ENCODE assay signal across 11 cellular contexts in genomic region chr5:134086943-134087305, GRCh38. TPM values are rescaled to one million over a fixed set of nuclear protein-coding genes. Genes with fewer than 3 reads are reported as not detected.
DNase-seq lines count a peak whose midpoint lies in the region; ATAC-seq and TF ChIP-seq lines count a peak whose summit lies in the region.
"Had no signal": no experiment of that assay in that cellular context is flagged by ENCODE, and none has a peak within 500 bp of the region (broad histone marks: within the 10 kb centered on the region; RNA-seq: fewer than 3 reads in every experiment).

No MANE protein-coding gene starts in this region.

- TF ChIP-seq CTCF in foreskin keratinocyte (conservative IDR thresholded peaks at IDR 0.05) (no peak), osteoblast (IDR thresholded peaks at IDR 0.05; ENCODE audit: extremely low read depth, low read depth, low read length) (no peak), ovary (IDR thresholded peaks at IDR 0.05) (no peak)

- H3K36me3 Mint-ChIP-seq in IgD-negative memory B cell: no peaks in the 10 kb centered on the region

- H3K27me3 Mint-ChIP-seq in IgD-negative memory B cell: no peaks in the 10 kb centered on the region

- no peaks in the 10 kb centered on the region for H3K4me1 ChIP-seq in foreskin keratinocyte
- peaks cover 15% of the 10 kb centered on the region for H3K4me1 ChIP-seq in osteoblast (ENCODE audit: insufficient read depth, low read length)
- H3K4me1 ChIP-seq in ovary (ENCODE audit: insufficient read depth): no peaks in the 10 kb centered on the region
- H3K4me1 ChIP-seq: thyroid gland had no signal

- no peaks in the 10 kb centered on the region for H3K36me3 ChIP-seq in osteoblast (ENCODE audit: insufficient read depth, low read length)
- no peaks in the 10 kb centered on the region for H3K36me3 ChIP-seq in ovary
- H3K36me3 ChIP-seq: SJSA1, thyroid gland had no signal

- H3K27ac Mint-ChIP-seq in IgD-negative memory B cell: peak overlapping the region in 2 of 3 donors; percentile 18 to 78

- H3K4me3 Mint-ChIP-seq in IgD-negative memory B cell: peak overlapping the region in 1 of 4 donors; percentile 55

- ATAC-seq in foreskin keratinocyte (no peak), GM21526 (IDR thresholded peaks at IDR 0.05; ENCODE audit: low FRiP score, unreplicated experiment) (no peak)
- ATAC-seq: K562 had no signal

- H3K27ac ChIP-seq in foreskin keratinocyte (no peak overlapping the region), osteoblast (ENCODE audit: low read depth, low read length) (no peak overlapping the region), ovary (no peak overlapping the region)
- H3K27ac ChIP-seq: SJSA1, thyroid gland had no signal

- H3K9me3 ChIP-seq in osteoblast (ENCODE audit: low read depth, low read length) (no peaks in the 10 kb centered on the region), ovary (no peaks in the 10 kb centered on the region)
- H3K9me3 ChIP-seq: SJSA1, thyroid gland had no signal

- peak; percentile 84 for DNase-seq in activated CD8-positive, alpha-beta memory T cell treated with anti-CD3 and anti-CD28 coated beads for 24 hours
- peak; percentile 73 for DNase-seq in activated naive CD8-positive, alpha-beta T cell treated with anti-CD3 and anti-CD28 coated beads, Interleukin-2, amount 50 U/mL, for 16 hours (ENCODE audit: low read depth, low spot score)
- DNase-seq in stimulated activated CD4-positive, alpha-beta T cell treated with anti-CD3 and anti-CD28 coated beads, TNF-alpha, amount 100 ng/mL, for 24 hours (ENCODE audit: low read depth in 3 of 3): peak; percentile 62 to 86 (median 62)
- DNase-seq in foreskin keratinocyte: no peak
- no peak for DNase-seq in osteoblast (ENCODE audit: insufficient read length, low spot score, missing footprints)
- no peak for DNase-seq in ovary
- DNase-seq: thyroid gland had no signal

- TF ChIP-seq EP300 in ovary (IDR thresholded peaks at IDR 0.05): no peak

- no peak overlapping the region for H3K4me2 ChIP-seq in osteoblast (ENCODE audit: insufficient read depth, low read length)

- intact Hi-C loops in ovary (cut with DNase I): no loop called here

- no peaks in the 10 kb centered on the region for H3K79me2 ChIP-seq in osteoblast (ENCODE audit: insufficient read depth, low read length)

- H3K4me3 ChIP-seq in osteoblast (ENCODE audit: insufficient read depth, low read length) (no peak overlapping the region), ovary (no peak overlapping the region)
- H3K4me3 ChIP-seq: K562, SJSA1, thyroid gland had no signal

- no peak overlapping the region for H2AFZ ChIP-seq in osteoblast (ENCODE audit: low read length)

- H4K20me1 ChIP-seq in osteoblast (ENCODE audit: insufficient read depth, low read length): no peaks in the 10 kb centered on the region

- H3K27me3 ChIP-seq in foreskin keratinocyte (peaks cover 23% of the 10 kb centered on the region), osteoblast (ENCODE audit: insufficient read depth, low read length) (no peaks in the 10 kb centered on the region), ovary (no peaks in the 10 kb centered on the region)
- H3K27me3 ChIP-seq: SJSA1, thyroid gland had no signal

- peaks cover 8 to 19% (median 9%) of the 10 kb centered on the region in 3 donors for H3K4me1 Mint-ChIP-seq in IgD-negative memory B cell

- no peaks in the 10 kb centered on the region for H3K9me3 Mint-ChIP-seq in IgD-negative memory B cell

- TF ChIP-seq POLR2A in ovary (IDR thresholded peaks at IDR 0.05): no peak

- 90 to 95% (median 92%) methylated on average over 12 of the region's 12 CpGs for WGBS in ovary, 3 donors

RNA-seq across cellular contexts. Expression of gene TCF7, which starts 27.6 kb away (rescaled TPM):
- polyA plus RNA-seq in IgD-negative memory B cell: 41.7 TPM
- total RNA-seq in foreskin keratinocyte: 0.63 and 0.88 TPM in 2 replicates
- 0.41 and 0.55 TPM in 2 replicates for polyA plus RNA-seq in foreskin keratinocyte
- 2.9 and 3.3 TPM in 2 replicates for total RNA-seq in osteoblast
- 10 to 100 TPM in 1 of 7 donors, 1 to 10 TPM in 6; 2.9 to 15.2 (median 4.2) TPM for total RNA-seq in ovary
- polyA plus RNA-seq in ovary: 1 to 10 TPM; 1.7 to 2.5 TPM

Comparison
In these comparisons a context has a peak if more than half of its experiments do, and no peak if none do; other contexts are left out.
1. DNase-seq: peak in activated CD8-positive, alpha-beta memory T cell treated with anti-CD3 and anti-CD28 coated beads for 24 hours (single experiment), activated naive CD8-positive, alpha-beta T cell treated with anti-CD3 and anti-CD28 coated beads, Interleukin-2, amount 50 U/mL, for 16 hours (single experiment) and stimulated activated CD4-positive, alpha-beta T cell treated with anti-CD3 and anti-CD28 coated beads, TNF-alpha, amount 100 ng/mL, for 24 hours (3 of 3); none in foreskin keratinocyte (0 of 2), osteoblast (single experiment) and ovary (0 of 5).